In genomic region chr4:185835814-185836213, GRCh38 we compare ENCODE assay signal across 17 cellular contexts. TPM values are rescaled to one million over a fixed set of nuclear protein-coding genes. Genes with fewer than 3 reads are reported as not detected.
DNase-seq lines count a peak whose midpoint lies in the region; ATAC-seq and TF ChIP-seq lines count a peak whose summit lies in the region.
"Had no signal": no experiment of that assay in that cellular context is flagged by ENCODE, and none has a peak within 500 bp of the region (broad histone marks: within the 10 kb centered on the region; RNA-seq: fewer than 3 reads in every experiment).

No MANE protein-coding gene starts in this region.

- no peak overlapping the region for H4K8ac ChIP-seq in IMR-90 (ENCODE audit: low read depth in 2 of 2, low read length in 2 of 2)

- no peaks in the 10 kb centered on the region for H3K79me2 ChIP-seq in GM23338 (replicated peaks; ENCODE audit: insufficient read depth)

- no peak overlapping the region for H4K5ac ChIP-seq in IMR-90 (ENCODE audit: low read depth, low read length)

- H3K36me3 Mint-ChIP-seq in GM23338 (ENCODE audit: low read depth) (no peaks in the 10 kb centered on the region), progenitor cell of endocrine pancreas (ENCODE audit: insufficient read depth) (no peaks in the 10 kb centered on the region), osteocyte (ENCODE audit: unreplicated experiment) (no peaks in the 10 kb centered on the region)
- H3K36me3 Mint-ChIP-seq: CD4-positive, alpha-beta memory T cell had no signal

- no peak overlapping the region for H2BK20ac ChIP-seq in IMR-90 (ENCODE audit: low read depth, low read length)

- TF ChIP-seq RAD21 in IMR-90 (IDR thresholded peaks at IDR 0.05; ENCODE audit: low read length): no peak

- intact Hi-C loops in IMR-90 (cut with micrococcal nuclease): no loop called here
- intact Hi-C loops in right cardiac atrium (cut with DNase I): no loop called here

- H3K4me2 ChIP-seq in GM23338 (peak overlapping the region; percentile 6), IMR-90 (ENCODE audit: low read depth, low read length) (no peak overlapping the region)

- no TSS peak for BruUV-seq in IMR-90 (replicated peaks; lab: Mats Ljungman, UMichigan)

- H3K56ac ChIP-seq in IMR-90 (ENCODE audit: extremely low read depth, insufficient read depth, low read length): no peak overlapping the region

- H3K9me3 ChIP-seq in IMR-90 (ENCODE audit: control insufficient read depth, insufficient read depth, low read length) (no peaks in the 10 kb centered on the region), right cardiac atrium (ENCODE audit: control insufficient read depth, low read length) (no peaks in the 10 kb centered on the region)

- H3K9me1 ChIP-seq in IMR-90 (ENCODE audit: insufficient read depth, low read length): peaks cover 15% of the 10 kb centered on the region

- no peak overlapping the region for H4K91ac ChIP-seq in IMR-90 (ENCODE audit: insufficient read depth, low read depth, low read length)

- H2AK5ac ChIP-seq in IMR-90 (ENCODE audit: low read depth, low read length): no peak overlapping the region

- H3K27me3 ChIP-seq in GM23338 (ENCODE audit: insufficient read depth) (no peaks in the 10 kb centered on the region), IMR-90 (ENCODE audit: control insufficient read depth, insufficient read depth, low read length) (no peaks in the 10 kb centered on the region), right cardiac atrium (ENCODE audit: control insufficient read depth, insufficient read depth) (no peaks in the 10 kb centered on the region)

- H3K14ac ChIP-seq in IMR-90 (replicated peaks; ENCODE audit: low read depth, low read length): no peak overlapping the region

- H3K27me3 Mint-ChIP-seq in GM23338 (ENCODE audit: insufficient read depth, low read depth, poor library complexity): peaks cover 2% of the 10 kb centered on the region
- no peaks in the 10 kb centered on the region for H3K27me3 Mint-ChIP-seq in progenitor cell of endocrine pancreas
- H3K27me3 Mint-ChIP-seq in osteocyte (ENCODE audit: unreplicated experiment): no peaks in the 10 kb centered on the region

- no peak overlapping the region for H3K9ac ChIP-seq in IMR-90 (ENCODE audit: low read depth, low read length)

- H3K36me3 ChIP-seq in GM23338 (ENCODE audit: insufficient read depth) (no peaks in the 10 kb centered on the region), IMR-90 (ENCODE audit: control insufficient read depth, insufficient read depth, low read length) (no peaks in the 10 kb centered on the region)

- H3K4me3 ChIP-seq in GM23338: no peak overlapping the region
- H3K4me3 ChIP-seq in IMR-90 (ENCODE audit: insufficient read depth, low read depth, low read length): no peak overlapping the region
- no peak overlapping the region for H3K4me3 ChIP-seq in right cardiac atrium (ENCODE audit: low read length)

- no peaks in the 10 kb centered on the region for H3K79me1 ChIP-seq in IMR-90 (ENCODE audit: low read depth in 1 of 2, low read length in 2 of 2)

- peak overlapping the region; percentile 52; the same call in 1 of the 2 replicates for H3K23ac ChIP-seq in IMR-90 (ENCODE audit: low read depth, low read length)

- TF ChIP-seq CTCF in GM23338 (conservative IDR thresholded peaks at IDR 0.05; ENCODE audit: low read depth in 2 of 2) (no peak), IMR-90 (conservative IDR thresholded peaks at IDR 0.05; ENCODE audit: low read depth, low read length) (no peak), progenitor cell of endocrine pancreas (IDR thresholded peaks at IDR 0.05; ENCODE audit: unreplicated experiment) (no peak), osteocyte (IDR thresholded peaks at IDR 0.05) (no peak)

- H2AK9ac ChIP-seq in IMR-90 (replicated peaks; ENCODE audit: low read depth, low read length, poor library complexity): no peak overlapping the region

- H3K4me1 Mint-ChIP-seq in GM23338: peaks cover 30% of the 10 kb centered on the region
- H3K4me1 Mint-ChIP-seq in progenitor cell of endocrine pancreas (ENCODE audit: low read depth): peaks cover 42% of the 10 kb centered on the region
- peaks cover 1% of the 10 kb centered on the region for H3K4me1 Mint-ChIP-seq in osteocyte (ENCODE audit: unreplicated experiment)
- H3K4me1 Mint-ChIP-seq: B cell; CD4-positive, alpha-beta memory T cell had no signal

- no peak overlapping the region for H3K4ac ChIP-seq in IMR-90 (ENCODE audit: low read depth, low read length)

- H2BK5ac ChIP-seq in IMR-90 (ENCODE audit: low read depth, low read length, poor library complexity, severe bottlenecking): no peak overlapping the region

- no peak overlapping the region for H2AFZ ChIP-seq in GM23338
- no peak overlapping the region for H2AFZ ChIP-seq in IMR-90 (replicated peaks; ENCODE audit: low read length, poor library complexity)

- peak overlapping the region; percentile 97; the same call in 1 of the 2 replicates for H3K27ac Mint-ChIP-seq in GM23338
- H3K27ac Mint-ChIP-seq in progenitor cell of endocrine pancreas: peak overlapping the region; percentile 29
- H3K27ac Mint-ChIP-seq in osteocyte (ENCODE audit: unreplicated experiment): no peak overlapping the region
- H3K27ac Mint-ChIP-seq: B cell; CD4-positive, alpha-beta memory T cell had no signal

- in situ Hi-C loops in IMR-90 (cut with MboI; ENCODE audit: low sequenced_read_pairs): no loop called here

- peaks cover 42% of the 10 kb centered on the region for H3K4me1 ChIP-seq in GM23338 (ENCODE audit: insufficient read depth)
- H3K4me1 ChIP-seq in IMR-90 (ENCODE audit: control insufficient read depth, insufficient read depth, low read length): peaks cover 24% of the 10 kb centered on the region
- H3K4me1 ChIP-seq in right cardiac atrium (ENCODE audit: control insufficient read depth, insufficient read depth, low read length): peaks cover 16% of the 10 kb centered on the region

- no peak overlapping the region for H3K18ac ChIP-seq in IMR-90 (ENCODE audit: low read depth, low read length)

- 0 out of 2 replicates have a peak, but pooled peaks cover 2% of the 10 kb centered on the region for H3K9me2 ChIP-seq in GM23338 (ENCODE audit: insufficient read depth)

- WGBS in IMR-90 (ENCODE audit: extremely low coverage in 2 of 2, insufficient read length in 1 of 2), 2 experiments: no CpG with 5 or more reads among the region's 6 CpGs
- WGBS in right cardiac atrium: 71% methylated on average over 6 of the region's 6 CpGs

- peaks cover 16% of the 10 kb centered on the region for H3F3A ChIP-seq in GM23338 (replicated peaks; ENCODE audit: low read depth)

- peak overlapping the region; percentile 10; the same call in 2 of the 3 replicates for H3K4me3 Mint-ChIP-seq in GM23338
- no peak overlapping the region for H3K4me3 Mint-ChIP-seq in progenitor cell of endocrine pancreas (ENCODE audit: low read depth)
- H3K4me3 Mint-ChIP-seq in osteocyte (ENCODE audit: unreplicated experiment): no peak overlapping the region
- H3K4me3 Mint-ChIP-seq: B cell; CD4-positive, alpha-beta memory T cell had no signal

- H2BK120ac ChIP-seq in IMR-90 (ENCODE audit: low read depth, low read length): no peak overlapping the region

- H4K20me1 ChIP-seq in GM23338 (replicated peaks; ENCODE audit: insufficient read depth) (no peaks in the 10 kb centered on the region), IMR-90 (ENCODE audit: insufficient read depth, low read length) (no peaks in the 10 kb centered on the region)

- H3K27ac ChIP-seq in GM23338 (ENCODE audit: low read depth): peak overlapping the region; percentile 99
- no peak overlapping the region for H3K27ac ChIP-seq in IMR-90 (ENCODE audit: insufficient read depth, low read length)
- peak overlapping the region; percentile 92 for H3K27ac ChIP-seq in right cardiac atrium (ENCODE audit: low read length)

- no peaks in the 10 kb centered on the region for H3K9me3 Mint-ChIP-seq in GM23338
- H3K9me3 Mint-ChIP-seq in progenitor cell of endocrine pancreas (ENCODE audit: low read depth): no peaks in the 10 kb centered on the region
- no peaks in the 10 kb centered on the region for H3K9me3 Mint-ChIP-seq in osteocyte (ENCODE audit: unreplicated experiment)

- ATAC-seq in GM23338 (no peak), IMR-90 (ENCODE audit: low read depth) (no peak), right cardiac atrium (no peak), HG02973 (IDR thresholded peaks at IDR 0.05; ENCODE audit: unreplicated experiment) (no peak)
- ATAC-seq: PC-3 had no signal

- DNase-seq in GM23338 (ENCODE audit: low spot score) (no peak), IMR-90 (no peak), right cardiac atrium (no peak), progenitor cell of endocrine pancreas (ENCODE audit: low spot score, unreplicated experiment) (no peak), SHP77 (lab: John Stamatoyannopoulos, UW) (no peak), osteocyte (ENCODE audit: extremely low spot score, unreplicated experiment) (no peak)
- DNase-seq: CD4-positive, alpha-beta memory T cell; DMS79 treated with DMSO at 0.1 percent for 48 hours; GDM1; GOT3; KBM-7; NCI-H1048; NCI-H345; NCI-H526 treated with DMSO at 0.1 percent for 48 hours; PC-3 had no signal

- CTCF ChIA-PET in IMR-90 (lab: Yijun Ruan, JAX): no interaction called here

- H2BK15ac ChIP-seq in IMR-90 (ENCODE audit: low read depth, low read length): no peak overlapping the region

- dilution Hi-C loops in IMR-90 (cut with HindIII; ENCODE audit: low sequenced_read_pairs, unreplicated experiment): no loop called here

- TF ChIP-seq POLR2A in IMR-90 (IDR thresholded peaks at IDR 0.05; ENCODE audit: low read depth, low read length): no peak

- POLR2A ChIA-PET in IMR-90 (lab: Charles Lee; ENCODE audit: unreplicated experiment): no interaction called here

TF ChIP-seq in GM23338, 12 proteins besides CTCF, POLR2A, EP300 and RAD21 (continues in another document):
- TF ChIP-seq ZNF114 (CRISPR knock-in tag; IDR thresholded peaks at IDR 0.05): no peak
- TF ChIP-seq CREB1 (CRISPR knock-in tag; IDR thresholded peaks at IDR 0.05; ENCODE audit: low read depth): no peak
- no peak for TF ChIP-seq EZH2phosphoT487 (IDR thresholded peaks at IDR 0.05; ENCODE audit: unreplicated experiment)

TF ChIP-seq in IMR-90, 13 proteins besides CTCF, POLR2A, EP300 and RAD21 (continues in another document):
- no peak for TF ChIP-seq MXI1 (IDR thresholded peaks at IDR 0.05; ENCODE audit: borderline replicate concordance, low read depth, low read length)

RNA-seq across cellular contexts. Expression of gene SORBS2, which starts 23.8 kb away (rescaled TPM):
- 17.8 and 24.6 TPM in 2 replicates for total RNA-seq in GM23338 (2014; rRNA removed; shearing (Covaris generic))
- polyA plus RNA-seq in GM23338 (2016; fragmentation: Nextera tagmentation; extraction: Ambion mirVana) (23.2 and 27.6 TPM in 2 replicates), IMR-90 (2012; rRNA removed) (0.29 TPM in 1 of 2 replicates, not detected in the other), right cardiac atrium (181 TPM)
- total RNA-seq in IMR-90 (2012; rRNA removed) (under 0.01 and 0.18 TPM in 2 replicates), right cardiac atrium (100 to 1,000 TPM; 578 to 776 (median 669) TPM), progenitor cell of endocrine pancreas (92.6 and 94.2 TPM in 2 replicates), osteocyte (33.2 and 33.6 TPM in 2 replicates)
- polyA plus RNA-seq in IMR-90 (2012; cell fraction: cytosol; rRNA removed): 0.03 TPM in 1 of 2 replicates, not detected in the other
- 0.25 TPM in 1 of 2 replicates, not detected in the other for polyA plus RNA-seq in IMR-90 (2012; cell fraction: nucleus; rRNA removed; ENCODE audit: low replicate concordance)
- total RNA-seq: CD4-positive, alpha-beta memory T cell had no signal
- polyA plus RNA-seq: CD4-positive, alpha-beta memory T cell had no signal

Comparison
In these comparisons a context has a peak if more than half of its experiments do, and no peak if none do; other contexts are left out.
1. RNA of gene SORBS2, which starts 23.8 kb away (total RNA-seq): 578 to 776 TPM in right cardiac atrium, 92.6 to 94.2 TPM in progenitor cell of endocrine pancreas, 33.2 to 33.6 TPM in osteocyte and 17.8 to 24.6 TPM in GM23338; under 0.01 to 0.18 TPM in IMR-90; every median in the first group is over 10 times any median in the second.